8 cellular contexts compared by ENCODE assay signal in genomic region chr12:6364037-6364360, GRCh38. TPM values are rescaled to one million over a fixed set of nuclear protein-coding genes. Genes with fewer than 3 reads are reported as not detected.
A peak's percentile ranks its signal among the peaks of the same experiment; 100 is the strongest.
DNase-seq lines count a peak whose midpoint lies in the region; ATAC-seq and TF ChIP-seq lines count a peak whose summit lies in the region.

No MANE protein-coding gene starts in this region.

- in situ Hi-C loops in brain microvascular endothelial cell (cut with HindIII; ENCODE audit: low pct_ligation_motif_present, low sequenced_read_pairs), result no loop called here

- no peak overlapping the region for H3K27ac ChIP-seq in brain microvascular endothelial cell
- H3K27ac ChIP-seq in liver (ENCODE audit: low read depth in 1 of 2, low read length in 2 of 2), result peak overlapping the region; percentile 92 to 94
- H3K27ac ChIP-seq in thyroid gland, result peak overlapping the region; percentile 95 to 96 (median 95)
- no peak overlapping the region for H3K27ac ChIP-seq in WERI-Rb-1

- intact Hi-C loops in thyroid gland (cut with DNase I), result no loop called here

- H3K36me3 ChIP-seq in brain microvascular endothelial cell (replicated peaks), result no peaks in the 10 kb centered on the region
- H3K36me3 ChIP-seq in liver (ENCODE audit: control insufficient read depth in 4 of 4, insufficient read depth in 3 of 4, low read depth in 1 of 4, low read length in 3 of 4), result no peaks in the 10 kb centered on the region
- peaks cover 0 to 6% of the 10 kb centered on the region in 2 donors for H3K36me3 ChIP-seq in thyroid gland
- no peaks in the 10 kb centered on the region for H3K36me3 ChIP-seq in WERI-Rb-1

- peak; percentile 20 to 38 for DNase-seq in NOMO-1 (lab: John Stamatoyannopoulos, UW; ENCODE audit: unreplicated experiment in 2 of 2)
- no peak for DNase-seq in NOMO-1 treated with DMSO at 0.1 percent for 48 hours (lab: John Stamatoyannopoulos, UW; ENCODE audit: unreplicated experiment)
- DNase-seq in brain microvascular endothelial cell, result no peak
- peak; percentile 73 to 77 for DNase-seq in thyroid gland
- no peak for DNase-seq in NK-92 treated with Interleukin-12 subunit alpha and Interleukin-12 subunit beta, amount 100 ng/mL, for 24 hours (lab: John Stamatoyannopoulos, UW)
- DNase-seq in WERI-Rb-1, result no peak

- H3K4me1 ChIP-seq in liver (ENCODE audit: control insufficient read depth in 4 of 4, insufficient read depth in 4 of 4, low read length in 3 of 4) (peaks cover 13 to 50% (median 39%) of the 10 kb centered on the region in 4 donors), thyroid gland (peaks cover 34 to 61% of the 10 kb centered on the region in 2 donors)

- no peak for TF ChIP-seq POLR2A in thyroid gland (IDR thresholded peaks at IDR 0.05)

- no peak for ATAC-seq in HG03520 (IDR thresholded peaks at IDR 0.05; ENCODE audit: unreplicated experiment)

- H3K27me3 ChIP-seq in brain microvascular endothelial cell (replicated peaks), result no peaks in the 10 kb centered on the region
- H3K27me3 ChIP-seq in liver (ENCODE audit: control insufficient read depth in 4 of 4, insufficient read depth in 4 of 4, low read length in 3 of 4), result no peaks in the 10 kb centered on the region
- H3K27me3 ChIP-seq in thyroid gland, result no peaks in the 10 kb centered on the region
- H3K27me3 ChIP-seq in WERI-Rb-1 (ENCODE audit: insufficient read depth, low read depth, severe bottlenecking), result no peaks in the 10 kb centered on the region

- no peaks in the 10 kb centered on the region for H3K9me3 ChIP-seq in liver (ENCODE audit: control insufficient read depth in 4 of 4, low read length in 3 of 4)
- H3K9me3 ChIP-seq in thyroid gland, result no peaks in the 10 kb centered on the region
- no peaks in the 10 kb centered on the region for H3K9me3 ChIP-seq in WERI-Rb-1 (ENCODE audit: severe bottlenecking)

- TF ChIP-seq RAD21 in liver (IDR thresholded peaks at IDR 0.05), result no peak

- 10% methylated on average over 15 of the region's 15 CpGs for WGBS in liver
- WGBS in thyroid gland, 2 donors, result 17 to 55% methylated on average over 6 to 15 of the region's 15 CpGs

- H3K4me3 ChIP-seq in brain microvascular endothelial cell (ENCODE audit: low read depth, low read length) (peak overlapping the region; percentile 52), liver (ENCODE audit: low read depth in 1 of 3, low read length in 3 of 3) (peak overlapping the region; percentile 57 to 76 (median 69)), thyroid gland (replicated peaks in 1 of 3) (peak overlapping the region in 1 of 3 donors; percentile 26), WERI-Rb-1 (ENCODE audit: low read depth, low read length) (no peak overlapping the region)

- no peak for TF ChIP-seq CTCF in brain microvascular endothelial cell (IDR thresholded peaks at IDR 0.05; ENCODE audit: low read depth, low read length, missing control alignments)
- TF ChIP-seq CTCF in liver (IDR thresholded peaks at IDR 0.05; ENCODE audit: low read depth, low read length, missing input control), result no peak
- TF ChIP-seq CTCF in thyroid gland (IDR thresholded peaks at IDR 0.05), result no peak
- TF ChIP-seq CTCF in WERI-Rb-1 (IDR thresholded peaks at IDR 0.05; ENCODE audit: low read depth, low read length), result no peak

- peak overlapping the region; percentile 52 to 93 for H3K9ac ChIP-seq in liver (ENCODE audit: low read depth in 1 of 2, low read length in 2 of 2)

TF ChIP-seq in liver, 16 proteins besides CTCF, POLR2A, EP300 and RAD21:
- TF ChIP-seq NR2F2 (IDR thresholded peaks at IDR 0.05) (peak; percentile 34), ZBTB33 (IDR thresholded peaks at IDR 0.05) (no peak), GABPA (IDR thresholded peaks at IDR 0.05 in 1 of 2, conservative IDR thresholded peaks at IDR 0.05 in 1 of 2) (no peak), TAF1 (conservative IDR thresholded peaks at IDR 0.05) (no peak), FOXA1 (IDR thresholded peaks at IDR 0.05) (no peak), SP1 (IDR thresholded peaks at IDR 0.05) (no peak), ATF3 (IDR thresholded peaks at IDR 0.05) (no peak), HNF4A (conservative IDR thresholded peaks at IDR 0.05) (peak in 1 of 2 donors; percentile 18), MAX (IDR thresholded peaks at IDR 0.05) (no peak), JUND (IDR thresholded peaks at IDR 0.05) (no peak), FOXA2 (IDR thresholded peaks at IDR 0.05) (no peak), EGR1 (IDR thresholded peaks at IDR 0.05; ENCODE audit: low read depth in 2 of 2) (no peak), YY1 (IDR thresholded peaks at IDR 0.05) (no peak), HNF4G (IDR thresholded peaks at IDR 0.05) (no peak), RXRA (IDR thresholded peaks at IDR 0.05) (peak; percentile 58 to 79)
- TF ChIP-seq, protein P1, sequence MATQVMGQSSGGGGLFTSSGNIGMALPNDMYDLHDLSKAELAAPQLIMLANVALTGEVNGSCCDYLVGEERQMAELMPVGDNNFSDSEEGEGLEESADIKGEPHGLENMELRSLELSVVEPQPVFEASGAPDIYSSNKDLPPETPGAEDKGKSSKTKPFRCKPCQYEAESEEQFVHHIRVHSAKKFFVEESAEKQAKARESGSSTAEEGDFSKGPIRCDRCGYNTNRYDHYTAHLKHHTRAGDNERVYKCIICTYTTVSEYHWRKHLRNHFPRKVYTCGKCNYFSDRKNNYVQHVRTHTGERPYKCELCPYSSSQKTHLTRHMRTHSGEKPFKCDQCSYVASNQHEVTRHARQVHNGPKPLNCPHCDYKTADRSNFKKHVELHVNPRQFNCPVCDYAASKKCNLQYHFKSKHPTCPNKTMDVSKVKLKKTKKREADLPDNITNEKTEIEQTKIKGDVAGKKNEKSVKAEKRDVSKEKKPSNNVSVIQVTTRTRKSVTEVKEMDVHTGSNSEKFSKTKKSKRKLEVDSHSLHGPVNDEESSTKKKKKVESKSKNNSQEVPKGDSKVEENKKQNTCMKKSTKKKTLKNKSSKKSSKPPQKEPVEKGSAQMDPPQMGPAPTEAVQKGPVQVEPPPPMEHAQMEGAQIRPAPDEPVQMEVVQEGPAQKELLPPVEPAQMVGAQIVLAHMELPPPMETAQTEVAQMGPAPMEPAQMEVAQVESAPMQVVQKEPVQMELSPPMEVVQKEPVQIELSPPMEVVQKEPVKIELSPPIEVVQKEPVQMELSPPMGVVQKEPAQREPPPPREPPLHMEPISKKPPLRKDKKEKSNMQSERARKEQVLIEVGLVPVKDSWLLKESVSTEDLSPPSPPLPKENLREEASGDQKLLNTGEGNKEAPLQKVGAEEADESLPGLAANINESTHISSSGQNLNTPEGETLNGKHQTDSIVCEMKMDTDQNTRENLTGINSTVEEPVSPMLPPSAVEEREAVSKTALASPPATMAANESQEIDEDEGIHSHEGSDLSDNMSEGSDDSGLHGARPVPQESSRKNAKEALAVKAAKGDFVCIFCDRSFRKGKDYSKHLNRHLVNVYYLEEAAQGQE (IDR thresholded peaks at IDR 0.05), result no peak

RNA-seq across cellular contexts. Expression of gene SCNN1A, which starts 11.4 kb away (rescaled TPM):
- 1 to 10 TPM in 1 of 2 donors, under 1 TPM in 1; 0.47 to 7.7 TPM for total RNA-seq in liver
- polyA plus RNA-seq in liver, result 1 to 10 TPM; 2.2 to 3.5 TPM
- total RNA-seq in thyroid gland, result 100 to 1,000 TPM; 229 to 449 (median 336) TPM

RNA-seq across cellular contexts. Expression of gene LTBR, which starts 20.0 kb away (rescaled TPM):
- total RNA-seq in liver, result 10 to 100 TPM; 15.8 to 93.9 TPM
- polyA plus RNA-seq in liver, result 100 to 1,000 TPM in 1 of 2 donors, 10 to 100 TPM in 1; 84.1 to 138 TPM
- total RNA-seq in thyroid gland, result 100 to 1,000 TPM; 152 to 215 (median 178) TPM

RNA-seq across cellular contexts. Expression of gene TNFRSF1A, which starts 22.1 kb away (rescaled TPM):
- 100 to 1,000 TPM in 1 of 2 donors, 10 to 100 TPM in 1; 36.9 to 144 TPM for total RNA-seq in liver
- polyA plus RNA-seq in liver, result 100 to 1,000 TPM in 1 of 2 donors, 10 to 100 TPM in 1; 56.0 to 121 TPM
- total RNA-seq in thyroid gland, result 100 to 1,000 TPM; 131 to 185 (median 150) TPM

RNA-seq across cellular contexts. Expression of gene PLEKHG6, which starts 53.5 kb away (rescaled TPM):
- 1 to 10 TPM; 2.2 to 6.3 TPM for total RNA-seq in liver
- 1 to 10 TPM; 2.4 to 2.7 TPM for polyA plus RNA-seq in liver
- 100 to 1,000 TPM in 1 of 4 donors, 10 to 100 TPM in 1, 1 to 10 TPM in 2; 4.0 to 325 (median 14.1) TPM for total RNA-seq in thyroid gland

Comparison
In these comparisons a context has a peak if more than half of its experiments do, and no peak if none do; other contexts are left out.
1. DNase-seq: peak in NOMO-1 (2 of 2) and thyroid gland (2 of 2); none in NOMO-1 treated with DMSO at 0.1 percent for 48 hours (single experiment), brain microvascular endothelial cell (single experiment), NK-92 treated with Interleukin-12 subunit alpha and Interleukin-12 subunit beta, amount 100 ng/mL, for 24 hours (single experiment) and WERI-Rb-1 (single experiment).
2. H3K27ac ChIP-seq: peak in liver (2 of 2) and thyroid gland (3 of 3); none in brain microvascular endothelial cell (single experiment) and WERI-Rb-1 (single experiment).
3. RNA of gene SCNN1A, which starts 11.4 kb away (total RNA-seq): 229 to 449 TPM in thyroid gland; 0.47 to 7.7 TPM in liver; every median in the first group is over 10 times any median in the second.